ENCODE assay signal across 8 cellular contexts in genomic region chr1:161133220-161133740, GRCh38. TPM values are rescaled to one million over a fixed set of nuclear protein-coding genes. Genes with fewer than 3 reads are reported as not detected.
DNase-seq lines count a peak whose midpoint lies in the region; ATAC-seq, FAIRE-seq and TF ChIP-seq lines count a peak whose summit lies in the region.

No MANE protein-coding gene starts in this region.

- H3K36me3 ChIP-seq in HAP-1 (replicated peaks) (peaks cover 13% of the 10 kb centered on the region), WERI-Rb-1 (peaks cover 35% of the 10 kb centered on the region), kidney epithelial cell (ENCODE audit: control insufficient read depth, insufficient read depth, low read length) (no peaks in the 10 kb centered on the region)

- in situ Hi-C loops in HAP-1 (cut with MboI; ENCODE audit: low sequenced_read_pairs) = no loop called here

- peaks cover 20% of the 10 kb centered on the region for H3K4me1 ChIP-seq in A549
- H3K4me1 ChIP-seq in HAP-1 = peaks cover 17% of the 10 kb centered on the region

- FAIRE-seq in A549 (lab: Jason Lieb, UNC) = no peak

- TF ChIP-seq RAD21 in A549 (conservative IDR thresholded peaks at IDR 0.05 in 1 of 2, IDR thresholded peaks at IDR 0.05 in 1 of 2) = no peak

- TF ChIP-seq POLR2A in A549 (IDR thresholded peaks at IDR 0.05; ENCODE audit: low read length) = no peak

- peak overlapping the region; percentile 67 for H3K4me3 ChIP-seq in A549
- H3K4me3 ChIP-seq in HAP-1 = peak overlapping the region; percentile 45
- peak overlapping the region; percentile 79 for H3K4me3 ChIP-seq in WERI-Rb-1 (ENCODE audit: low read depth, low read length)
- H3K4me3 ChIP-seq in kidney epithelial cell (ENCODE audit: low read depth, low read length) = peak overlapping the region; percentile 92

- no peak for TF ChIP-seq EP300 in A549 (IDR thresholded peaks at IDR 0.05)

- POLR2A ChIA-PET in A549 (lab: Yijun Ruan, JAX) = interaction anchor here (0.6 to 2.6 kb wide), 14 partner anchors 11 to 136 kb away, joined by 3 to 30 read pairs (median 4); partner anchors contain the start of genes B4GALT3, F11R, KLHDC9 and NIT1

- DNase-seq in A549 (ENCODE audit: low read depth in 1 of 2, low spot score in 1 of 2) (peak in 1 of 2 experiments; percentile 31), HAP-1 (ENCODE audit: low spot score in 2 of 2) (peak in 1 of 2 experiments; percentile 10), WERI-Rb-1 (no peak), kidney epithelial cell (ENCODE audit: low read depth) (no peak), NOMO-1 treated with dmso at 0.1 percent for 144 hours (lab: John Stamatoyannopoulos, UW; ENCODE audit: unreplicated experiment) (no peak), NCI-H1092 treated with DMSO at 0.1 percent for 48 hours (lab: John Stamatoyannopoulos, UW) (no peak), medulla oblongata (ENCODE audit: extremely low spot score) (no peak), NCI-H446 treated with DMSO at 0.1 percent for 48 hours (lab: John Stamatoyannopoulos, UW) (no peak)

- ATAC-seq in A549 = peak in 1 of 2 experiments; percentile 7; a peak in 4 of 6 replicates

- H3K4me2 ChIP-seq in A549 = peak overlapping the region; percentile 88

- H3K27ac ChIP-seq in A549 (peak overlapping the region; percentile 93 to 95), WERI-Rb-1 (peak overlapping the region; percentile 95)

- no peak for TF ChIP-seq CTCF in A549 (IDR thresholded peaks at IDR 0.05)
- TF ChIP-seq CTCF in WERI-Rb-1 (IDR thresholded peaks at IDR 0.05; ENCODE audit: low read depth, low read length) = no peak
- TF ChIP-seq CTCF in kidney epithelial cell (IDR thresholded peaks at IDR 0.05; ENCODE audit: insufficient read depth, low read length, poor library complexity, severe bottlenecking) = no peak

- H3K9me3 ChIP-seq in A549 = no peaks in the 10 kb centered on the region
- no peaks in the 10 kb centered on the region for H3K9me3 ChIP-seq in HAP-1
- H3K9me3 ChIP-seq in WERI-Rb-1 (ENCODE audit: severe bottlenecking) = no peaks in the 10 kb centered on the region

- H3K27me3 ChIP-seq in HAP-1 (ENCODE audit: low read depth) (no peaks in the 10 kb centered on the region), WERI-Rb-1 (ENCODE audit: insufficient read depth, low read depth, severe bottlenecking) (no peaks in the 10 kb centered on the region), kidney epithelial cell (ENCODE audit: control insufficient read depth, insufficient read depth, low read length) (no peaks in the 10 kb centered on the region)

- CTCF ChIA-PET in A549 (lab: Yijun Ruan, JAX) = interaction anchor here (0.6 to 3.6 kb wide), 10 partner anchors 20 to 300 kb away, joined by 3 to 12 read pairs (median 4); partner anchors contain the start of genes KLHDC9 and PPOX

- WGBS in A549 (ENCODE audit: missing lambda C conversion rate) = 2% methylated on average over 11 of the region's 11 CpGs

TF ChIP-seq in A549, 52 proteins besides CTCF, POLR2A, EP300 and RAD21:
- TF ChIP-seq CHD4 (IDR thresholded peaks at IDR 0.05; ENCODE audit: borderline replicate concordance) (no peak), USF2 (IDR thresholded peaks at IDR 0.05) (no peak), TFCP2L1 (CRISPR knock-in tag; IDR thresholded peaks at IDR 0.05) (0 out of 2 replicates have a peak, but pooled peaks have one; percentile 33), BHLHE40 (IDR thresholded peaks at IDR 0.05; ENCODE audit: low read depth, low read length) (no peak), FOSL2 (IDR thresholded peaks at IDR 0.05) (no peak), FOSL2 (CRISPR knock-in tag; IDR thresholded peaks at IDR 0.05) (no peak), MAZ (IDR thresholded peaks at IDR 0.05; ENCODE audit: borderline replicate concordance, low read depth, low read length) (no peak), TP53 (CRISPR knock-in tag; IDR thresholded peaks at IDR 0.05) (no peak), GATA3 (IDR thresholded peaks at IDR 0.05; ENCODE audit: borderline replicate concordance) (0 out of 2 replicates have a peak, but pooled peaks have one; percentile 3)

RNA-seq across cellular contexts. Expression of gene DEDD, which starts 0.8 kb away (rescaled TPM):
- polyA plus RNA-seq in A549 (2011; rRNA removed) (35.9 and 38.4 TPM in 2 replicates), A549 (2017; fragmentation: RNase III; extraction: RNeasy Plus Mini Kit Qiagen cat#74134 plus additional on column Dnase treatment) (20.5 to 25.9 TPM (median 25.3 TPM) in 3 replicates)
- polyA plus RNA-seq in A549 (2012; cell fraction: cytosol; rRNA removed) = 41.2 and 47.2 TPM in 2 replicates
- polyA plus RNA-seq in A549 (2012; cell fraction: nucleus; rRNA removed) = 40.8 and 45.2 TPM in 2 replicates
- polyA minus RNA-seq in A549 (2011; rRNA and poly(A)+ RNA removed) = 54.6 and 75.4 TPM in 2 replicates
- 29.3 and 42.1 TPM in 2 replicates for total RNA-seq in kidney epithelial cell

RNA-seq across cellular contexts. Expression of gene NIT1, which starts 15.4 kb away (rescaled TPM):
- polyA plus RNA-seq in A549 (2011; rRNA removed) (29.9 and 38.6 TPM in 2 replicates), A549 (2017; fragmentation: RNase III; extraction: RNeasy Plus Mini Kit Qiagen cat#74134 plus additional on column Dnase treatment) (44.5 to 49.4 TPM (median 45.8 TPM) in 3 replicates)
- 34.9 and 45.5 TPM in 2 replicates for polyA plus RNA-seq in A549 (2012; cell fraction: cytosol; rRNA removed)
- polyA plus RNA-seq in A549 (2012; cell fraction: nucleus; rRNA removed) = 63.1 and 65.0 TPM in 2 replicates
- polyA minus RNA-seq in A549 (2011; rRNA and poly(A)+ RNA removed) = 59.8 and 69.6 TPM in 2 replicates
- total RNA-seq in kidney epithelial cell = 28.7 and 35.8 TPM in 2 replicates

RNA-seq across cellular contexts. Expression of gene PFDN2, which starts 15.4 kb away (rescaled TPM):
- 106 and 187 TPM in 2 replicates for polyA plus RNA-seq in A549 (2011; rRNA removed)
- 142 and 276 TPM in 2 replicates for polyA plus RNA-seq in A549 (2012; cell fraction: cytosol; rRNA removed)
- polyA plus RNA-seq in A549 (2012; cell fraction: nucleus; rRNA removed) = 43.9 and 64.9 TPM in 2 replicates
- polyA plus RNA-seq in A549 (2017; fragmentation: RNase III; extraction: RNeasy Plus Mini Kit Qiagen cat#74134 plus additional on column Dnase treatment) = 179 to 203 TPM (median 187 TPM) in 3 replicates
- polyA minus RNA-seq in A549 (2011; rRNA and poly(A)+ RNA removed) = 14.6 and 21.9 TPM in 2 replicates
- 98.4 and 132 TPM in 2 replicates for total RNA-seq in kidney epithelial cell

RNA-seq across cellular contexts. Expression of gene UFC1, which starts 20.5 kb away (rescaled TPM):
- polyA plus RNA-seq in A549 (2011; rRNA removed) (110 and 115 TPM in 2 replicates), A549 (2017; fragmentation: RNase III; extraction: RNeasy Plus Mini Kit Qiagen cat#74134 plus additional on column Dnase treatment) (149 to 153 TPM (median 150 TPM) in 3 replicates)
- polyA plus RNA-seq in A549 (2012; cell fraction: cytosol; rRNA removed) = 70.5 and 81.9 TPM in 2 replicates
- polyA plus RNA-seq in A549 (2012; cell fraction: nucleus; rRNA removed) = 26.5 and 34.9 TPM in 2 replicates
- 50.4 and 54.5 TPM in 2 replicates for polyA minus RNA-seq in A549 (2011; rRNA and poly(A)+ RNA removed)
- 59.6 and 85.0 TPM in 2 replicates for total RNA-seq in kidney epithelial cell

RNA-seq across cellular contexts. Expression of gene USP21, which starts 26.0 kb away (rescaled TPM):
- 22.6 and 26.3 TPM in 2 replicates for polyA plus RNA-seq in A549 (2011; rRNA removed)
- 30.2 and 37.9 TPM in 2 replicates for polyA plus RNA-seq in A549 (2012; cell fraction: cytosol; rRNA removed)
- polyA plus RNA-seq in A549 (2012; cell fraction: nucleus; rRNA removed) = 85.4 and 101 TPM in 2 replicates
- 21.8 to 23.8 TPM (median 23.6 TPM) in 3 replicates for polyA plus RNA-seq in A549 (2017; fragmentation: RNase III; extraction: RNeasy Plus Mini Kit Qiagen cat#74134 plus additional on column Dnase treatment)
- polyA minus RNA-seq in A549 (2011; rRNA and poly(A)+ RNA removed) = 22.4 and 26.0 TPM in 2 replicates
- total RNA-seq in kidney epithelial cell = 10.5 and 12.6 TPM in 2 replicates
